13 cellular contexts compared by ENCODE assay signal in the genomic region with DNA sequence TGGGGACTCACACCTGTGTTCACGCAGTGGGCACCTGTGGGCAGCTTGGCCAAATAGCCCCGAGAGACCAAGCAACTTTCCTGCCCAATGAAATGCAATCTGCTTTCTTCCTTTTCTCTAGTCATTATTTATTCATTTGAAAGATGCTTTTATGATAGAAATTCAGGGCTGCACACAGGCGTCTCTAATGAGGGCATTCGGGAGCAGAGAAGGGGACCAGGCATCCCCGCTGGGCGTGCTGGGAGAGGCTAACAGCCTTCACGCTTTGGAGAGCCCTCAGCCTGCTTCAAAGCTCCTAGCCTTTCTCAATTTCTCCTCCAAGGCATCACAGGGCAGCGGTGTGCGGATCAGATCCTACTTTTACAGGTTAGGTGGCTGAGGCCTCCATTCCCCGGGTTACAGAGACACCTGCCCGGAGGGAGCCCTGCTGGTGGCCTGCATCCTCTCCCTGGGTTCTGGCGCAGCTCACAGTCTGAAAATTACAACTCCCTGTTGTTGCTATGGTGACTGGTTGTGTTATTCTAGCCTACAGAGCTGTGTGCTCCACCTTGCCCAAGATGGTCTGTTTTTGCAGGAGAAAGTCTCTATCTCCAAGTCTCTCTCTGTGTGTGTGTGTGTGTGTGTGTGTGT. TPM values are rescaled to one million over a fixed set of nuclear protein-coding genes. Genes with fewer than 3 reads are reported as not detected.
DNase-seq lines count a peak whose midpoint lies in the region; ATAC-seq and TF ChIP-seq lines count a peak whose summit lies in the region.
"Had no signal": no experiment of that assay in that cellular context is flagged by ENCODE, and none has a peak within 500 bp of the region (broad histone marks: within the 10 kb centered on the region; RNA-seq: fewer than 3 reads in every experiment).

No MANE protein-coding gene starts in this region.

- no peak overlapping the region for H3K4ac ChIP-seq in H9 (ENCODE audit: low read depth, low read length)

- ATAC-seq in foreskin keratinocyte (no peak), GM19324 (IDR thresholded peaks at IDR 0.05; ENCODE audit: low FRiP score, unreplicated experiment) (no peak), GM18861 (IDR thresholded peaks at IDR 0.05; ENCODE audit: unreplicated experiment) (no peak), HG02610 (IDR thresholded peaks at IDR 0.05; ENCODE audit: unreplicated experiment) (no peak)

- no peak overlapping the region for H4K91ac ChIP-seq in H9 (ENCODE audit: insufficient read length, low read depth, low read length)

- no peak overlapping the region for H3T11ph ChIP-seq in H9 (ENCODE audit: low read length)

- no peak overlapping the region for H3K56ac ChIP-seq in H9 (ENCODE audit: insufficient read length, low read depth, low read length)

- TF ChIP-seq CTCF in H9 (conservative IDR thresholded peaks at IDR 0.05) = no peak
- no peak for TF ChIP-seq CTCF in liver (IDR thresholded peaks at IDR 0.05; ENCODE audit: low read depth, low read length, missing input control)
- no peak for TF ChIP-seq CTCF in foreskin keratinocyte (conservative IDR thresholded peaks at IDR 0.05)

- H2BK20ac ChIP-seq in H9 (ENCODE audit: low read depth, low read length, poor library complexity, severe bottlenecking) = no peak overlapping the region

- no peaks in the 10 kb centered on the region for H3K9me3 ChIP-seq in BLaER1 treated with 17β-estradiol and CSF1 and Interleukin-3, amounts not matched to agents 10 nM and 100 nM (replicated peaks in 1 of 11)
- H3K9me3 ChIP-seq in H9 (ENCODE audit: control insufficient read depth, low read depth, low read length) (no peaks in the 10 kb centered on the region), liver (ENCODE audit: control insufficient read depth in 4 of 4, low read length in 3 of 4) (no peaks in the 10 kb centered on the region)
- H3K9me3 ChIP-seq: suprapubic skin had no signal

- H2BK15ac ChIP-seq in H9 (ENCODE audit: low read depth, low read length) = no peak overlapping the region

- no peak overlapping the region for H2BK12ac ChIP-seq in H9 (ENCODE audit: insufficient read length, low read depth, low read length)

- H3K27ac Mint-ChIP-seq in H9 = peak overlapping the region in 1 of 3 experiments; percentile 8; a peak in 2 of 7 replicates

- no peaks in the 10 kb centered on the region; a peak in 1 of 5 replicates for H3K9me3 Mint-ChIP-seq in H9

- peak overlapping the region in 7 of 11 experiments; percentile 5 to 91 (median 66); a peak in 10 of 22 replicates for H3K27ac ChIP-seq in BLaER1 treated with 17β-estradiol and CSF1 and Interleukin-3, amounts not matched to agents 10 nM and 100 nM
- H3K27ac ChIP-seq in H9 (ENCODE audit: insufficient read length, low read depth, low read length) (no peak overlapping the region), liver (ENCODE audit: low read depth in 1 of 2, low read length in 2 of 2) (peak overlapping the region; percentile 8 to 55), foreskin keratinocyte (no peak overlapping the region)
- H3K27ac ChIP-seq: suprapubic skin had no signal

- no peak overlapping the region for H2AFZ ChIP-seq in H9 (ENCODE audit: low read length)

- no peak overlapping the region for H3K4me3 ChIP-seq in BLaER1 treated with 17β-estradiol and CSF1 and Interleukin-3, amounts not matched to agents 10 nM and 100 nM
- no peak overlapping the region for H3K4me3 ChIP-seq in liver (ENCODE audit: low read depth in 1 of 3, low read length in 3 of 3)
- H3K4me3 ChIP-seq: suprapubic skin had no signal

- H3K27me3 ChIP-seq in BLaER1 treated with 17β-estradiol and CSF1 and Interleukin-3, amounts not matched to agents 10 nM and 100 nM = peaks cover 0 to 25% (median 0%) of the 10 kb centered on the region in 11 experiments; a peak in 1 of 22 replicates
- H3K27me3 ChIP-seq in H9 (ENCODE audit: insufficient read depth, low read length) (no peaks in the 10 kb centered on the region), liver (ENCODE audit: control insufficient read depth in 4 of 4, insufficient read depth in 4 of 4, low read length in 3 of 4) (no peaks in the 10 kb centered on the region), foreskin keratinocyte (peaks cover 29% of the 10 kb centered on the region)
- H3K27me3 ChIP-seq: suprapubic skin had no signal

- no peaks in the 10 kb centered on the region; a peak in 1 of 7 replicates for H3K36me3 Mint-ChIP-seq in H9 (ENCODE audit: insufficient read depth in 1 of 3, low read depth in 3 of 3)

- H3K79me1 ChIP-seq in H9 (ENCODE audit: insufficient read depth, low read depth, low read length, poor library complexity, severe bottlenecking) = no peaks in the 10 kb centered on the region

- no peaks in the 10 kb centered on the region for H3K36me3 ChIP-seq in BLaER1 treated with 17β-estradiol and CSF1 and Interleukin-3, amounts not matched to agents 10 nM and 100 nM
- no peaks in the 10 kb centered on the region for H3K36me3 ChIP-seq in liver (ENCODE audit: control insufficient read depth in 4 of 4, insufficient read depth in 3 of 4, low read depth in 1 of 4, low read length in 3 of 4)
- H3K36me3 ChIP-seq: suprapubic skin had no signal

- peaks cover 66 to 74% of the 10 kb centered on the region in 2 experiments for H3K4me1 Mint-ChIP-seq in H9

- no peak overlapping the region for H3K18ac ChIP-seq in H9 (ENCODE audit: insufficient read length, low read depth, low read length)

- no peak overlapping the region for H4K8ac ChIP-seq in H9 (replicated peaks; ENCODE audit: insufficient read length, low read depth, low read length)

- no CpG with 5 or more reads among the region's 12 CpGs for WGBS in H9 (ENCODE audit: extremely low coverage, insufficient read length, low lambda C conversion rate)
- 92% methylated on average over 12 of the region's 12 CpGs for WGBS in liver

- H4K20me1 ChIP-seq in BLaER1 treated with 17β-estradiol and CSF1 and Interleukin-3, amounts not matched to agents 10 nM and 100 nM = no peaks in the 10 kb centered on the region
- H4K20me1 ChIP-seq in H9 (ENCODE audit: control insufficient read depth, insufficient read depth, insufficient read length) = no peaks in the 10 kb centered on the region

- H2BK120ac ChIP-seq in H9 (ENCODE audit: low read depth, low read length, poor library complexity, severe bottlenecking) = no peak overlapping the region

- no peak for TF ChIP-seq RAD21 in liver (IDR thresholded peaks at IDR 0.05)

- no peaks in the 10 kb centered on the region for H3K23me2 ChIP-seq in H9 (ENCODE audit: insufficient read length, low read depth, low read length, poor library complexity, severe bottlenecking)

- H3K4me2 ChIP-seq in BLaER1 treated with 17β-estradiol and CSF1 and Interleukin-3, amounts not matched to agents 10 nM and 100 nM = peak overlapping the region in 10 of 11 experiments; percentile 47 to 97 (median 88); a peak in 19 of 22 replicates
- H3K4me2 ChIP-seq in H9 (ENCODE audit: insufficient read depth, insufficient read length, low read length) = no peak overlapping the region

- peak overlapping the region in 1 of 2 experiments; percentile 53; a peak in 3 of 5 replicates for H3K4me3 Mint-ChIP-seq in H9

- H2AK5ac ChIP-seq in H9 (ENCODE audit: insufficient read length, low read length) = no peak overlapping the region

- H3K14ac ChIP-seq in H9 (ENCODE audit: insufficient read depth, low read length) = peak overlapping the region; percentile 70; the same call in 1 of the 2 replicates

- H3K79me2 ChIP-seq in H9 (ENCODE audit: insufficient read depth, low read length) = no peaks in the 10 kb centered on the region

- H3K23ac ChIP-seq in H9 (ENCODE audit: insufficient read length, low read depth, low read length) = no peak overlapping the region

- peaks cover 8% of the 10 kb centered on the region; the same call in 1 of the 2 replicates for H3K27me3 Mint-ChIP-seq in H9 (ENCODE audit: low read depth)

- DNase-seq in H9 (no peak), RPMI7951 (ENCODE audit: low read depth) (peak; percentile 17), foreskin keratinocyte (no peak)
- DNase-seq: dermis blood vessel endothelial cell; NCI-H510A treated with DMSO at 0.1 percent for 48 hours; stimulated activated CD4-positive, alpha-beta T cell treated with anti-CD3 and anti-CD28 coated beads, Interleukin-1b, Interleukin-23, amount 100 ng/mL, for 48 hours; T-helper 9 cell had no signal

- H2BK5ac ChIP-seq in H9 (ENCODE audit: insufficient read length, low read length) = no peak overlapping the region

- H4K5ac ChIP-seq in H9 (ENCODE audit: insufficient read length, low read depth, low read length) = no peak overlapping the region

- H3K9ac ChIP-seq in BLaER1 treated with 17β-estradiol and CSF1 and Interleukin-3, amounts not matched to agents 10 nM and 100 nM = peak overlapping the region in 6 of 11 experiments; percentile 12 to 50 (median 22); a peak in 6 of 22 replicates
- H3K9ac ChIP-seq in H9 (ENCODE audit: extremely low read depth, insufficient read length, low read length) = no peak overlapping the region
- H3K9ac ChIP-seq in liver (ENCODE audit: low read depth in 1 of 2, low read length in 2 of 2) = no peak overlapping the region

- H3K4me1 ChIP-seq in BLaER1 treated with 17β-estradiol and CSF1 and Interleukin-3, amounts not matched to agents 10 nM and 100 nM = peaks cover 79 to 100% (median 100%) of the 10 kb centered on the region in 10 experiments
- H3K4me1 ChIP-seq in H9 (ENCODE audit: insufficient read depth, low read length) (peaks cover 14% of the 10 kb centered on the region; the same call in 1 of the 2 replicates), liver (ENCODE audit: control insufficient read depth in 4 of 4, insufficient read depth in 4 of 4, low read length in 3 of 4) (peaks cover 22 to 34% (median 28%) of the 10 kb centered on the region in 4 donors), foreskin keratinocyte (no peaks in the 10 kb centered on the region)

TF ChIP-seq in liver, 16 proteins besides CTCF, POLR2A, EP300 and RAD21 (continues in another document):
- TF ChIP-seq SP1 (IDR thresholded peaks at IDR 0.05) = no peak
- TF ChIP-seq EGR1 (IDR thresholded peaks at IDR 0.05; ENCODE audit: low read depth in 2 of 2) = no peak
- TF ChIP-seq HNF4G (IDR thresholded peaks at IDR 0.05) = no peak
- TF ChIP-seq YY1 (IDR thresholded peaks at IDR 0.05) = no peak
- TF ChIP-seq FOXA1 (IDR thresholded peaks at IDR 0.05) = no peak
- no peak for TF ChIP-seq RXRA (IDR thresholded peaks at IDR 0.05)
- TF ChIP-seq JUND (IDR thresholded peaks at IDR 0.05) = no peak

RNA-seq across cellular contexts. Expression of a gene that starts 21.8 kb away (rescaled TPM):
- total RNA-seq in H9 (2021) = 30.6 and 33.4 TPM in 2 replicates
- total RNA-seq in RPMI7951 (2014; rRNA removed; shearing (Covaris generic)) = 60.3 and 75.6 TPM in 2 replicates
- 10 to 100 TPM; 64.6 to 77.1 TPM for total RNA-seq in liver
- 10 to 100 TPM; 17.4 to 50.5 TPM for polyA plus RNA-seq in liver
- total RNA-seq in foreskin keratinocyte = 57.9 and 58.1 TPM in 2 replicates
- 54.9 and 55.8 TPM in 2 replicates for polyA plus RNA-seq in foreskin keratinocyte

Comparison
In these comparisons a context has a peak if more than half of its experiments do, and no peak if none do; other contexts are left out.
1. H3K27ac ChIP-seq: peak in BLaER1 treated with 17β-estradiol and CSF1 and Interleukin-3, amounts not matched to agents 10 nM and 100 nM (7 of 11) and liver (2 of 2); none in H9 (single experiment) and foreskin keratinocyte (single experiment).
2. H3K9ac ChIP-seq: peak in BLaER1 treated with 17β-estradiol and CSF1 and Interleukin-3, amounts not matched to agents 10 nM and 100 nM (6 of 11); none in H9 (single experiment) and liver (0 of 2).